8 cellular contexts compared by ENCODE assay signal in the genomic region with DNA sequence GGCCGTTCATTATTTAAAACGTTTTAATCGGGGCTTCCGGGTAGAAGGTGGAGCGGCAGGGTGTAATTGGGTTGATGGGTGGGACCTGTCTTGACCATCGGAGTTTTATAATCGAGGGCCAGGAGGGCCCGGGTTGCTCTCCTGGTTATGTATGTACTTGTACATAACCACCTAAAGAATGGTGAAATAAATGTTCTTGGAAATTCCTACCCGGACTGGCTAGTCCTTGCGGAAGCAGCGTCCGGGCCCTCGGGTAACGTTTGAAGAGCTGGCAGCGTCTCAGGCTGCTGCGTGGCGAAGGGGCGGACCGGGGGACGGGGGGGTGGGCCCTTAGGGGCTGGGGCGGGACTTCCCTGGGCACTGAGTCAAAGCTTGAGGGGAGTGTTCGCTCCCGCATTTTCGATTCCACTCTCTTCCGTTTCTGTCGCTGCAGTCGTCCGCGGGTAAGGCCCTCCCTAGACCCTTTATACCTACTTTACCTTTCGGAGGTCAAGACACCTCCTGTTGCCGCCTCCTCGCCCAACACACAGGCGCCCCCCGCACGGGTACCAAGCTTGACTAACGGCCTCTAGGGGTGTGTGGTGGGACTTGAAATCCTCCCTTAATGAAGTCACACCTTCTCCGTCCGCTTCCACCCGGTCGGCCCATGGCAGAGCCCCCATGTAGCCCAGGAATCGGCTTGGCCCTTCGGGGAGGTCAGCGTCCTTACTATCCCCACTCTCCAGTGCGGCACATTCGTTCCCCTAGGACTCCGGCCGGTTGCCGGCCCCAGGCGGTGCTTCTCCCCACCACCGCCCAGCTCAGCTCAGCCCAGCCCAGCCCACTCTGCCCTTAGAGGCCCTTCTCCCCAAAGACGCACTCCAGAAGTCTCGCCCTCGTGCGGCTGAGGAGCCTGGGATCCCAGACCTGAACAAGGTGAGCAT. TPM values are rescaled to one million over a fixed set of nuclear protein-coding genes. Genes with fewer than 3 reads are reported as not detected.
A peak's percentile ranks its signal among the peaks of the same experiment; 100 is the strongest.
DNase-seq lines count a peak whose midpoint lies in the region; ATAC-seq and TF ChIP-seq lines count a peak whose summit lies in the region.

TSS of gene TMEM106A (plus strand) at position 396 of the 923 bp plus-strand sequence. CDS start 1,167 bp downstream, outside the sequence.

- in situ Hi-C loops in GM13976 (cut with MboI; ENCODE audit: low sequenced_read_pairs, unreplicated experiment), result loop anchor here (25.0 kb wide), 1 partner anchor 101 kb away; no protein-coding TSS in a partner anchor

- H3K9me3 ChIP-seq in esophagus (ENCODE audit: control insufficient read depth in 2 of 2, insufficient read depth in 1 of 2, low read depth in 1 of 2, low read length in 1 of 2) (no peaks in the 10 kb centered on the region), muscle layer of colon (ENCODE audit: low read length) (no peaks in the 10 kb centered on the region), WERI-Rb-1 (ENCODE audit: severe bottlenecking) (no peaks in the 10 kb centered on the region)

- H3K4me1 ChIP-seq in esophagus (ENCODE audit: control insufficient read depth in 2 of 2, insufficient read depth in 2 of 2, low read length in 1 of 2) (peaks cover 0 to 8% of the 10 kb centered on the region in 2 donors), muscle layer of colon (ENCODE audit: insufficient read depth, low read length) (peaks cover 19% of the 10 kb centered on the region)

- H3K27me3 ChIP-seq in esophagus (ENCODE audit: control insufficient read depth in 1 of 2, insufficient read depth in 2 of 2, low read length in 2 of 2) (no peaks in the 10 kb centered on the region), muscle layer of colon (ENCODE audit: control insufficient read depth in 1 of 2, insufficient read depth in 2 of 2, low read length in 2 of 2) (no peaks in the 10 kb centered on the region), WERI-Rb-1 (ENCODE audit: insufficient read depth, low read depth, severe bottlenecking) (no peaks in the 10 kb centered on the region)

- H3K27ac ChIP-seq in esophagus (ENCODE audit: low read depth in 2 of 2, low read length in 1 of 2), result peak within 1 kb of the TSS; percentile 74 to 77
- peak within 1 kb of the TSS; percentile 67 for H3K27ac ChIP-seq in muscle layer of colon (ENCODE audit: low read depth, low read length)
- no peak within 1 kb of the TSS for H3K27ac ChIP-seq in WERI-Rb-1

- H3K9ac ChIP-seq in muscle layer of colon (ENCODE audit: low read length), result peak within 1 kb of the TSS; percentile 83

- DNase-seq in GM13976 (ENCODE audit: low spot score) (peak; percentile 95), NCI-H774 (lab: John Stamatoyannopoulos, UW) (peak; percentile 81), activated T-cell treated with anti-CD3 and anti-CD28 coated beads for 4 hours (peak; percentile 63), WERI-Rb-1 (no peak)
- DNase-seq in stimulated activated CD8-positive, alpha-beta memory T cell treated with anti-CD3 and anti-CD28 coated beads, Interleukin-7, amount 100 ng/mL, for 24 hours (ENCODE audit: low read depth), result peak; percentile 45

- peak; percentile 77 for ATAC-seq in HG02798 (IDR thresholded peaks at IDR 0.05; ENCODE audit: poor library complexity, unreplicated experiment)

- TF ChIP-seq CTCF in GM13976 (IDR thresholded peaks at IDR 0.05; ENCODE audit: borderline replicate concordance, control extremely low read depth, extremely low read depth, insufficient read depth, missing control alignments), result peak; percentile 11
- no peak for TF ChIP-seq CTCF in WERI-Rb-1 (IDR thresholded peaks at IDR 0.05; ENCODE audit: low read depth, low read length)

- H3K36me3 ChIP-seq in esophagus (ENCODE audit: control insufficient read depth in 2 of 2, insufficient read depth in 2 of 2, low read length in 1 of 2), result peaks cover 6 to 7% of the 10 kb centered on the region in 2 donors
- H3K36me3 ChIP-seq in muscle layer of colon (ENCODE audit: insufficient read depth, low read length), result peaks cover 45% of the 10 kb centered on the region
- peaks cover 21% of the 10 kb centered on the region for H3K36me3 ChIP-seq in WERI-Rb-1

- H3K4me3 ChIP-seq in esophagus (ENCODE audit: low read depth in 1 of 2, low read length in 2 of 2) (peak within 1 kb of the TSS; percentile 57 to 59), muscle layer of colon (ENCODE audit: low read depth in 1 of 2, low read length in 2 of 2) (peak within 1 kb of the TSS; percentile 51 to 83), WERI-Rb-1 (ENCODE audit: low read depth, low read length) (no peak within 1 kb of the TSS)

- 1% methylated on average over 54 of the region's 54 CpGs for WGBS in esophagus, 2 donors

RNA-seq across cellular contexts. Expression of gene TMEM106A, which starts in this region (rescaled TPM):
- 1 to 10 TPM in 1 of 2 donors, under 1 TPM in 1; 0.49 to 2.3 TPM for polyA plus RNA-seq in esophagus
